ENCODE assay signal across 19 cellular contexts in genomic region chr9:127708952-127709587, GRCh38. TPM values are rescaled to one million over a fixed set of nuclear protein-coding genes. Genes with fewer than 3 reads are reported as not detected.
DNase-seq lines count a peak whose midpoint lies in the region; ATAC-seq, FAIRE-seq and TF ChIP-seq lines count a peak whose summit lies in the region.
"Had no signal": no experiment of that assay in that cellular context is flagged by ENCODE, and none has a peak within 500 bp of the region (broad histone marks: within the 10 kb centered on the region; RNA-seq: fewer than 3 reads in every experiment).

No MANE protein-coding gene starts in this region.

- H3K36me3 Mint-ChIP-seq in glutamatergic neuron (ENCODE audit: unreplicated experiment): peaks cover 5% of the 10 kb centered on the region
- H3K36me3 Mint-ChIP-seq: CD8-positive, alpha-beta T cell had no signal

- TF ChIP-seq CTCF in AG04450 (IDR thresholded peaks at IDR 0.05; ENCODE audit: low read depth, low read length): no peak
- TF ChIP-seq CTCF in K562 (IDR thresholded peaks at IDR 0.05 in 2 of 3, conservative IDR thresholded peaks at IDR 0.05 in 1 of 3; ENCODE audit: insufficient read depth in 2 of 3, low read depth in 1 of 3, low read length in 3 of 3): no peak
- TF ChIP-seq CTCF in glutamatergic neuron (IDR thresholded peaks at IDR 0.05; ENCODE audit: partially characterized antibody, unreplicated experiment): no peak

- WGBS in K562 (ENCODE audit: insufficient coverage, low coverage, missing lambda C conversion rate): 90% methylated on average over 8 of the region's 8 CpGs

- no peak for ATAC-seq in K562
- ATAC-seq in HG03460 (IDR thresholded peaks at IDR 0.05; ENCODE audit: unreplicated experiment): no peak
- ATAC-seq: CD8-positive, alpha-beta T cell; GM12878 had no signal

- H3K27me3 Mint-ChIP-seq in glutamatergic neuron (ENCODE audit: unreplicated experiment): peaks cover 10% of the 10 kb centered on the region
- H3K27me3 Mint-ChIP-seq: B cell had no signal

- peaks cover 10% of the 10 kb centered on the region for H3K9me3 Mint-ChIP-seq in glutamatergic neuron (ENCODE audit: unreplicated experiment)
- H3K9me3 Mint-ChIP-seq: CD8-positive, alpha-beta T cell had no signal

- intact Hi-C loops in K562 (cut with micrococcal nuclease): no loop called here
- intact Hi-C loops in posterior vena cava (cut with DNase I): no loop called here

- peaks cover 20% of the 10 kb centered on the region for H3K4me1 Mint-ChIP-seq in glutamatergic neuron (ENCODE audit: low read depth, unreplicated experiment)

- peak overlapping the region; percentile 20 for H3K4me3 Mint-ChIP-seq in glutamatergic neuron (ENCODE audit: unreplicated experiment)
- H3K4me3 Mint-ChIP-seq: B cell; CD8-positive, alpha-beta T cell; H9 had no signal

- TF ChIP-seq EP300 in K562 (IDR thresholded peaks at IDR 0.05; ENCODE audit: low read length): no peak

- H3K27ac Mint-ChIP-seq in glutamatergic neuron (ENCODE audit: unreplicated experiment): no peak overlapping the region
- H3K27ac Mint-ChIP-seq: B cell; CD8-positive, alpha-beta T cell; H9 had no signal

- H3K27ac ChIP-seq in AG04450 (ENCODE audit: low read depth, low read length) (peak overlapping the region; percentile 21), K562 (ENCODE audit: extremely low read depth, low read depth, low read length) (no peak overlapping the region)
- H3K27ac ChIP-seq: BLaER1 treated with 17β-estradiol and CSF1 and Interleukin-3, amounts not matched to agents 10 nM and 100 nM had no signal

- no peak overlapping the region for H2AFZ ChIP-seq in K562 (ENCODE audit: low read depth, low read length)

- BruUV-seq in K562 (replicated peaks; lab: Mats Ljungman, UMichigan): no TSS peak

- peaks cover 0 to 47% of the 10 kb centered on the region in 2 experiments; a peak in 2 of 5 replicates for H3K4me1 ChIP-seq in K562 (replicated peaks in 1 of 2; ENCODE audit: control insufficient read depth in 2 of 2, insufficient read depth in 2 of 2, low read length in 2 of 2)

- CTCF ChIA-PET in AG04450 (lab: Charles Lee): no interaction called here
- CTCF ChIA-PET in K562 (lab: Yijun Ruan, JAX; ENCODE audit: low intra/inter-chr PET ratio): no interaction called here

- H3K9me3 ChIP-seq in AG04450 (ENCODE audit: control insufficient read depth, insufficient read depth, low read length): peaks cover 2% of the 10 kb centered on the region
- 0 out of 2 replicates have a peak, but pooled peaks cover 4% of the 10 kb centered on the region for H3K9me3 ChIP-seq in K562 (replicated peaks; ENCODE audit: control insufficient read depth, insufficient read depth, low read depth, low read length)

- in situ Hi-C loops in K562 (cut with MboI): no loop called here

- POLR2A ChIA-PET in AG04450 (lab: Yijun Ruan, JAX) (interaction anchor here (1.2 kb wide), 1 partner anchor 83 kb away, joined by 5 read pairs; no protein-coding TSS in a partner anchor), K562 (lab: Yijun Ruan, JAX) (interaction anchor here (0.7 to 1.2 kb wide), 2 partner anchors 12 to 26 kb away, joined by 3 read pairs; partner anchors contain the start of gene TOR2A)

- no peaks in the 10 kb centered on the region for H4K20me1 ChIP-seq in K562 (replicated peaks; ENCODE audit: control insufficient read depth, insufficient read depth, low read length)

- H3K4me2 ChIP-seq in K562 (ENCODE audit: insufficient read depth, low read length): no peak overlapping the region
- H3K4me2 ChIP-seq: BLaER1 treated with 17β-estradiol and CSF1 and Interleukin-3, amounts not matched to agents 10 nM and 100 nM had no signal

- H3K79me2 ChIP-seq in K562 (ENCODE audit: control insufficient read depth, insufficient read depth, low read length): no peaks in the 10 kb centered on the region

- TF ChIP-seq POLR2A in K562 (conservative IDR thresholded peaks at IDR 0.05): no peak

- DNase-seq in AG04450 (ENCODE audit: low read depth, low spot score) (no peak), K562 (ENCODE audit: extremely low read depth in 1 of 4, low spot score in 3 of 4) (no peak), glutamatergic neuron (no peak), posterior vena cava (ENCODE audit: low spot score) (peak; percentile 62), SKM-1 (lab: John Stamatoyannopoulos, UW; ENCODE audit: unreplicated experiment) (no peak), NCI-H524 (lab: John Stamatoyannopoulos, UW) (no peak)
- DNase-seq: 8988T; Calu3; CD8-positive, alpha-beta T cell; DND-41; EL; GOT3; H9 had no signal

- H3K4me3 ChIP-seq in AG04450 (ENCODE audit: low read depth, low read length) (no peak overlapping the region), K562 (no peak overlapping the region)
- H3K4me3 ChIP-seq: BLaER1 treated with 17β-estradiol and CSF1 and Interleukin-3, amounts not matched to agents 10 nM and 100 nM; GM12878 had no signal

- no peak for TF ChIP-seq RAD21 in K562 (CRISPR knock-in tag; conservative IDR thresholded peaks at IDR 0.05 in 1 of 2, IDR thresholded peaks at IDR 0.05 in 1 of 2)

- FAIRE-seq in K562 (lab: Jason Lieb, UNC): no peak
- FAIRE-seq: GM12878 had no signal

- H3K36me3 ChIP-seq in K562 (ENCODE audit: control insufficient read depth, insufficient read depth, low read length): no peaks in the 10 kb centered on the region

- H3K9me1 ChIP-seq in K562 (ENCODE audit: control insufficient read depth, insufficient read depth, low read length): no peaks in the 10 kb centered on the region

- no peak overlapping the region for H3K9ac ChIP-seq in K562 (ENCODE audit: insufficient read depth in 1 of 2, low read depth in 2 of 2, low read length in 2 of 2)
- H3K9ac ChIP-seq: BLaER1 treated with 17β-estradiol and CSF1 and Interleukin-3, amounts not matched to agents 10 nM and 100 nM had no signal

- no peaks in the 10 kb centered on the region for H3K27me3 ChIP-seq in AG04450 (ENCODE audit: control insufficient read depth, insufficient read depth, low read length)
- no peaks in the 10 kb centered on the region for H3K27me3 ChIP-seq in K562 (ENCODE audit: control insufficient read depth in 2 of 2, insufficient read depth in 2 of 2, low read length in 2 of 2)
- H3K27me3 ChIP-seq: BLaER1 treated with 17β-estradiol and CSF1 and Interleukin-3, amounts not matched to agents 10 nM and 100 nM had no signal

RNA-seq across cellular contexts. Expression of gene CFAP157, which starts 2.3 kb away (rescaled TPM):
- 0.14 TPM in 1 of 2 replicates, not detected in the other for polyA plus RNA-seq in AG04450 (2011; rRNA removed)
- polyA minus RNA-seq in AG04450 (2011; rRNA and poly(A)+ RNA removed): not detected in 2 replicates
- total RNA-seq in K562 (2011; cell fraction: chromatin; rRNA removed; ENCODE audit: low replicate concordance): not detected in 2 replicates
- not detected in 2 replicates for total RNA-seq in K562 (2011; cell fraction: nucleolus; rRNA removed)
- not detected in 2 replicates for total RNA-seq in K562 (2011; cell fraction: nucleoplasm; rRNA removed)
- not detected in 2 replicates for total RNA-seq in K562 (2014; rRNA removed)
- total RNA-seq in K562 (2014; rRNA removed; fragmentation: Illumina TruSeq; extraction: Trizol): not detected in 2 replicates
- total RNA-seq in K562 (2015; rRNA removed; fragmentation: Illumina TruSeq; extraction: Trizol): not detected in 2 replicates
- not detected in 2 replicates for total RNA-seq in K562 (2021)
- not detected in 2 replicates for polyA plus RNA-seq in K562 (2011; rRNA removed)
- not detected in 2 replicates for polyA plus RNA-seq in K562 (2011; cell fraction: cytosol; rRNA removed)
- polyA plus RNA-seq in K562 (2011; cell fraction: nucleus; rRNA removed): 0.06 TPM in 1 of 2 replicates, not detected in the other
- polyA plus RNA-seq in K562 (2012): 0.60 and 0.99 TPM in 2 replicates
- not detected in 2 replicates for polyA plus RNA-seq in K562 (2014; fragmentation: Illumina TruSeq; extraction: Trizol)
- under 1 TPM in 1 of 2 experiments, not detected in 1; 0.03 TPM for polyA plus RNA-seq in K562 (2014; fragmentation: Nextera tagmentation; extraction: Ambion mirVana)
- polyA plus RNA-seq in K562 (2014; rRNA removed): not detected in 2 replicates
- polyA minus RNA-seq in K562 (2011; rRNA and poly(A)+ RNA removed): not detected in 2 replicates
- polyA minus RNA-seq in K562 (2011; cell fraction: cytosol; rRNA and poly(A)+ RNA removed): not detected in 2 replicates
- not detected in 2 replicates for polyA minus RNA-seq in K562 (2011; cell fraction: nucleus; rRNA and poly(A)+ RNA removed)
- 0.61 TPM for total RNA-seq in glutamatergic neuron (ENCODE audit: unreplicated experiment)
- total RNA-seq in posterior vena cava: under 1 TPM; 0.14 TPM
- total RNA-seq: A673, B cell, G401, GM12878 had no signal

RNA-seq across cellular contexts. Expression of gene PTRH1, which starts 6.4 kb away (rescaled TPM):
- polyA plus RNA-seq in AG04450 (2011; rRNA removed) (5.2 and 6.1 TPM in 2 replicates), K562 (2011; rRNA removed) (5.7 and 8.1 TPM in 2 replicates), K562 (2014; fragmentation: Illumina TruSeq; extraction: Trizol) (3.1 and 6.7 TPM in 2 replicates), K562 (2014; fragmentation: Nextera tagmentation; extraction: Ambion mirVana) (1 to 10 TPM in 1 of 2 experiments, under 1 TPM in 1; 0.63 to 1.0 TPM), K562 (2014; rRNA removed) (28.2 and 44.3 TPM in 2 replicates)
- 2.3 and 2.6 TPM in 2 replicates for polyA minus RNA-seq in AG04450 (2011; rRNA and poly(A)+ RNA removed)
- total RNA-seq in K562 (2011; cell fraction: chromatin; rRNA removed; ENCODE audit: low replicate concordance): 4.6 and 11.9 TPM in 2 replicates
- total RNA-seq in K562 (2011; cell fraction: nucleolus; rRNA removed): 19.0 and 19.2 TPM in 2 replicates
- 7.1 and 7.3 TPM in 2 replicates for total RNA-seq in K562 (2011; cell fraction: nucleoplasm; rRNA removed)
- total RNA-seq in K562 (2014; rRNA removed) (43.1 and 54.3 TPM in 2 replicates), K562 (2014; rRNA removed; fragmentation: Illumina TruSeq; extraction: Trizol) (1.1 and 1.8 TPM in 2 replicates), K562 (2015; rRNA removed; fragmentation: Illumina TruSeq; extraction: Trizol) (7.4 and 8.0 TPM in 2 replicates), K562 (2021) (21.1 and 21.6 TPM in 2 replicates), glutamatergic neuron (ENCODE audit: unreplicated experiment) (10.1 TPM), posterior vena cava (1 to 10 TPM; 8.7 to 9.1 TPM)
- 12.2 and 34.1 TPM in 2 replicates for polyA plus RNA-seq in K562 (2011; cell fraction: cytosol; rRNA removed)
- 7.6 and 15.8 TPM in 2 replicates for polyA plus RNA-seq in K562 (2011; cell fraction: nucleus; rRNA removed)
- polyA plus RNA-seq in K562 (2012): 12.2 and 19.2 TPM in 2 replicates
- polyA minus RNA-seq in K562 (2011; rRNA and poly(A)+ RNA removed): 1.0 and 1.1 TPM in 2 replicates
- 3.9 and 5.4 TPM in 2 replicates for polyA minus RNA-seq in K562 (2011; cell fraction: cytosol; rRNA and poly(A)+ RNA removed)
- 4.1 and 6.2 TPM in 2 replicates for polyA minus RNA-seq in K562 (2011; cell fraction: nucleus; rRNA and poly(A)+ RNA removed)

RNA-seq across cellular contexts. Expression of gene TTC16, which starts 6.8 kb away (rescaled TPM):
- not detected in 2 replicates for polyA plus RNA-seq in AG04450 (2011; rRNA removed)
- polyA minus RNA-seq in AG04450 (2011; rRNA and poly(A)+ RNA removed): not detected in 2 replicates
- not detected in 2 replicates for total RNA-seq in K562 (2011; cell fraction: chromatin; rRNA removed; ENCODE audit: low replicate concordance)
- not detected in 2 replicates for total RNA-seq in K562 (2011; cell fraction: nucleolus; rRNA removed)
- total RNA-seq in K562 (2011; cell fraction: nucleoplasm; rRNA removed): not detected in 2 replicates
- total RNA-seq in K562 (2014; rRNA removed): not detected in 2 replicates
- total RNA-seq in K562 (2014; rRNA removed; fragmentation: Illumina TruSeq; extraction: Trizol): not detected in 2 replicates
- not detected in 2 replicates for total RNA-seq in K562 (2015; rRNA removed; fragmentation: Illumina TruSeq; extraction: Trizol)
- total RNA-seq in K562 (2021): not detected in 2 replicates
- not detected in 2 replicates for polyA plus RNA-seq in K562 (2011; rRNA removed)
- polyA plus RNA-seq in K562 (2011; cell fraction: cytosol; rRNA removed): not detected in 2 replicates
- 0.03 and 0.04 TPM in 2 replicates for polyA plus RNA-seq in K562 (2011; cell fraction: nucleus; rRNA removed)
- polyA plus RNA-seq in K562 (2012): not detected in 2 replicates
- not detected in 2 replicates for polyA plus RNA-seq in K562 (2014; fragmentation: Illumina TruSeq; extraction: Trizol)
- not detected for polyA plus RNA-seq in K562 (2014; fragmentation: Nextera tagmentation; extraction: Ambion mirVana)
- 0.11 TPM in 1 of 2 replicates, not detected in the other for polyA plus RNA-seq in K562 (2014; rRNA removed)
- not detected in 2 replicates for polyA minus RNA-seq in K562 (2011; rRNA and poly(A)+ RNA removed)
- polyA minus RNA-seq in K562 (2011; cell fraction: cytosol; rRNA and poly(A)+ RNA removed): not detected in 2 replicates
- polyA minus RNA-seq in K562 (2011; cell fraction: nucleus; rRNA and poly(A)+ RNA removed): not detected in 2 replicates
- not detected for total RNA-seq in glutamatergic neuron (ENCODE audit: unreplicated experiment)
- total RNA-seq in posterior vena cava: under 1 TPM; 0.09 to 0.14 TPM
- total RNA-seq: A673, B cell, Calu3, G401, GM12878, H9 had no signal

RNA-seq across cellular contexts. Expression of gene TOR2A, which starts 26.0 kb away (rescaled TPM):
- 4.9 and 5.8 TPM in 2 replicates for polyA plus RNA-seq in AG04450 (2011; rRNA removed)
- 2.5 and 4.5 TPM in 2 replicates for polyA minus RNA-seq in AG04450 (2011; rRNA and poly(A)+ RNA removed)
- total RNA-seq in K562 (2011; cell fraction: chromatin; rRNA removed; ENCODE audit: low replicate concordance): 7.9 and 25.4 TPM in 2 replicates
- total RNA-seq in K562 (2011; cell fraction: nucleolus; rRNA removed): 33.0 and 44.0 TPM in 2 replicates
- 22.6 and 27.5 TPM in 2 replicates for total RNA-seq in K562 (2011; cell fraction: nucleoplasm; rRNA removed)
- 21.3 and 23.5 TPM in 2 replicates for total RNA-seq in K562 (2014; rRNA removed)
- 3.0 and 3.7 TPM in 2 replicates for total RNA-seq in K562 (2014; rRNA removed; fragmentation: Illumina TruSeq; extraction: Trizol)
- total RNA-seq in K562 (2015; rRNA removed; fragmentation: Illumina TruSeq; extraction: Trizol): 11.1 and 12.0 TPM in 2 replicates
- 25.9 and 28.3 TPM in 2 replicates for total RNA-seq in K562 (2021)
- 8.4 and 15.0 TPM in 2 replicates for polyA plus RNA-seq in K562 (2011; rRNA removed)
- 20.5 and 35.0 TPM in 2 replicates for polyA plus RNA-seq in K562 (2011; cell fraction: cytosol; rRNA removed)
- polyA plus RNA-seq in K562 (2011; cell fraction: nucleus; rRNA removed): 34.3 and 45.7 TPM in 2 replicates
- polyA plus RNA-seq in K562 (2012): 20.6 and 50.6 TPM in 2 replicates
- polyA plus RNA-seq in K562 (2014; fragmentation: Illumina TruSeq; extraction: Trizol): 15.7 and 22.6 TPM in 2 replicates
- 1 to 10 TPM in 1 of 2 experiments, under 1 TPM in 1; 0.80 to 1.1 TPM for polyA plus RNA-seq in K562 (2014; fragmentation: Nextera tagmentation; extraction: Ambion mirVana)
- 22.5 and 27.2 TPM in 2 replicates for polyA plus RNA-seq in K562 (2014; rRNA removed)
- polyA minus RNA-seq in K562 (2011; rRNA and poly(A)+ RNA removed): 2.8 and 3.6 TPM in 2 replicates
- 11.3 and 18.2 TPM in 2 replicates for polyA minus RNA-seq in K562 (2011; cell fraction: cytosol; rRNA and poly(A)+ RNA removed)
- polyA minus RNA-seq in K562 (2011; cell fraction: nucleus; rRNA and poly(A)+ RNA removed): 12.5 and 19.1 TPM in 2 replicates
- 27.5 TPM for total RNA-seq in glutamatergic neuron (ENCODE audit: unreplicated experiment)
- 1 to 10 TPM; 4.9 to 8.2 TPM for total RNA-seq in posterior vena cava
